In the genomic region with DNA sequence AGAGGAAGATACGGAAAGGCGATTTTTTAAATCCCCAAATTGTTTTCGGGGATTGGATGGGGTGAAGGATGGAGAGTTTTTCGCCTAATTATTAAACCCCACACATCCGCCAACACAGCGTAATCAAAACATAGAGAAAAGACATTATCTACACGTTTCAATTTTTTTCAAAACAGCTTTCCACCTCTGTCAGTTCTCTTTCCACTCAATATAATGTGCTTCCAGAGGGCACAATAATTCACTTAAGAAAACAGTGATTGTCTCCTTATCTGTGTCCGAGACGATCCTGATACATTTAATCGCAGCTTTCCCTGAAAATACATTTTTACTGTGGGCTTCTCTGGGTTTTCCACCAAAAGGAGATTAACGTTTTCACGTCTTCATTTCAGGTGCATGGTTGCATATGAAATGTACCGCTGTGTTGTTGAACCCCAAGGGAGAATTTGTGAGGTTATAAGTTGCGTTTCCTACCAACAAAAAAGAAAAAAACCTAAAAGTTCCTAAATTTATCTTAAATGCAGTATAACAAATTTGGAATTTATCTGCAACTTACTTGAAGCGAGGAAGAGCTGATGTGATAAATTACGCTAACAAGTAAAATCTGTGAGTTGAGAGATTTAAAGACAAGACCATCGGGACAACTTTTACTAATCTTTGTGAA, we compare ENCODE assay signal across 8 cellular contexts. TPM values are rescaled to one million over a fixed set of nuclear protein-coding genes. Genes with fewer than 3 reads are reported as not detected.
DNase-seq lines count a peak whose midpoint lies in the region; ATAC-seq and TF ChIP-seq lines count a peak whose summit lies in the region.

No MANE protein-coding gene starts in this region.

- H3K27ac ChIP-seq in smooth muscle cell (ENCODE audit: low read depth) = no peak overlapping the region

- ATAC-seq in HG03442 (IDR thresholded peaks at IDR 0.05; ENCODE audit: unreplicated experiment) (no peak), GM21825 (IDR thresholded peaks at IDR 0.05; ENCODE audit: unreplicated experiment) (no peak)

- H3K27ac Mint-ChIP-seq in activated T-helper 1 cell treated with anti-CD3 and anti-CD28 coated beads, Interleukin-12 subunit alpha, Interleukin-12 subunit beta, Interleukin-2, Interleukin-4 antibody, amounts not matched to agents 30 ng/mL and 10 ng/mL and 1 ng/mL, durations not matched to agents 14 hours and 24 hours and 36 hours = peak overlapping the region; percentile 97

- WGBS in smooth muscle cell (ENCODE audit: low lambda C conversion rate) = 60% methylated on average over 17 of the region's 17 CpGs

- H3K4me1 Mint-ChIP-seq in activated T-helper 1 cell treated with anti-CD3 and anti-CD28 coated beads, Interleukin-12 subunit alpha, Interleukin-12 subunit beta, Interleukin-2, Interleukin-4 antibody, amounts not matched to agents 30 ng/mL and 10 ng/mL and 1 ng/mL, durations not matched to agents 14 hours and 24 hours and 36 hours (ENCODE audit: low read depth) = peaks cover 36% of the 10 kb centered on the region

- peak overlapping the region; percentile 32 for H3K9ac ChIP-seq in smooth muscle cell (ENCODE audit: low read depth)

- peak overlapping the region; percentile 71 for H3K4me3 ChIP-seq in HFF-Myc (replicated peaks; ENCODE audit: low read depth, low read length)
- peak overlapping the region; percentile 89 for H3K4me3 ChIP-seq in iPS-11a (ENCODE audit: low read depth, low read length)
- H3K4me3 ChIP-seq in smooth muscle cell = peak overlapping the region; percentile 77

- peaks cover 12% of the 10 kb centered on the region for H3K36me3 Mint-ChIP-seq in activated T-helper 1 cell treated with anti-CD3 and anti-CD28 coated beads, Interleukin-12 subunit alpha, Interleukin-12 subunit beta, Interleukin-2, Interleukin-4 antibody, amounts not matched to agents 30 ng/mL and 10 ng/mL and 1 ng/mL, durations not matched to agents 14 hours and 24 hours and 36 hours (ENCODE audit: low read depth)

- intact Hi-C loops in activated T-helper 1 cell treated with anti-CD3 and anti-CD28 coated beads, Interleukin-12 subunit alpha, Interleukin-12 subunit beta, Interleukin-2, Interleukin-4 antibody, amounts not matched to agents 30 ng/mL and 10 ng/mL and 1 ng/mL, durations not matched to agents 14 hours and 24 hours and 36 hours (cut with micrococcal nuclease) = loop anchor here (1.0 to 10.0 kb wide), 6 partner anchors 49 to 1667 kb away; partner anchors contain the start of genes CLN5, RBM26 and SLAIN1

- H3K9me3 ChIP-seq in smooth muscle cell (replicated peaks; ENCODE audit: low read depth) = no peaks in the 10 kb centered on the region

- no peaks in the 10 kb centered on the region for H3K36me3 ChIP-seq in smooth muscle cell (ENCODE audit: low read depth)

- H3K4me2 ChIP-seq in smooth muscle cell = peak overlapping the region; percentile 97

- peaks cover 39% of the 10 kb centered on the region for H3K79me2 ChIP-seq in smooth muscle cell (ENCODE audit: low read depth)

- no peak for TF ChIP-seq CTCF in HFF-Myc (IDR thresholded peaks at IDR 0.05; ENCODE audit: low read depth, low read length, missing control alignments)
- TF ChIP-seq CTCF in smooth muscle cell (IDR thresholded peaks at IDR 0.05; ENCODE audit: borderline replicate concordance, insufficient read depth, poor library complexity, severe bottlenecking) = no peak

- peaks cover 10% of the 10 kb centered on the region for H3K4me1 ChIP-seq in smooth muscle cell (ENCODE audit: low read depth)

- H3F3A ChIP-seq in smooth muscle cell (ENCODE audit: low read depth) = no peaks in the 10 kb centered on the region

- H3K4me3 Mint-ChIP-seq in activated T-helper 1 cell treated with anti-CD3 and anti-CD28 coated beads, Interleukin-12 subunit alpha, Interleukin-12 subunit beta, Interleukin-2, Interleukin-4 antibody, amounts not matched to agents 30 ng/mL and 10 ng/mL and 1 ng/mL, durations not matched to agents 14 hours and 24 hours and 36 hours = peak overlapping the region; percentile 96

- H4K20me1 ChIP-seq in smooth muscle cell (ENCODE audit: low read depth) = peaks cover 31% of the 10 kb centered on the region

- no peaks in the 10 kb centered on the region for H3K27me3 Mint-ChIP-seq in activated T-helper 1 cell treated with anti-CD3 and anti-CD28 coated beads, Interleukin-12 subunit alpha, Interleukin-12 subunit beta, Interleukin-2, Interleukin-4 antibody, amounts not matched to agents 30 ng/mL and 10 ng/mL and 1 ng/mL, durations not matched to agents 14 hours and 24 hours and 36 hours (ENCODE audit: insufficient read depth)

- no peaks in the 10 kb centered on the region for H3K27me3 ChIP-seq in smooth muscle cell (ENCODE audit: low read depth)

- H2AFZ ChIP-seq in smooth muscle cell (ENCODE audit: low read depth) = peak overlapping the region; percentile 96

- DNase-seq in HFF-Myc (ENCODE audit: extremely low read depth, low read depth) (no peak), smooth muscle cell (lab: John Stamatoyannopoulos, UW; ENCODE audit: unreplicated experiment) (no peak), NCI-H1694 (lab: John Stamatoyannopoulos, UW) (no peak), NCI-H2196 (lab: John Stamatoyannopoulos, UW; ENCODE audit: unreplicated experiment) (no peak)
- no peak for DNase-seq in activated T-helper 1 cell treated with anti-CD3 and anti-CD28 coated beads, Interleukin-12 subunit alpha, Interleukin-12 subunit beta, Interleukin-2, Interleukin-4 antibody, amounts not matched to agents 30 ng/mL and 10 ng/mL and 1 ng/mL, durations not matched to agents 14 hours and 24 hours and 36 hours (ENCODE audit: low spot score)

- H3K9me3 Mint-ChIP-seq in activated T-helper 1 cell treated with anti-CD3 and anti-CD28 coated beads, Interleukin-12 subunit alpha, Interleukin-12 subunit beta, Interleukin-2, Interleukin-4 antibody, amounts not matched to agents 30 ng/mL and 10 ng/mL and 1 ng/mL, durations not matched to agents 14 hours and 24 hours and 36 hours = no peaks in the 10 kb centered on the region

RNA-seq across cellular contexts. Expression of gene OBI1, which starts 0.6 kb away (rescaled TPM):
- total RNA-seq in activated T-helper 1 cell treated with anti-CD3 and anti-CD28 coated beads, Interleukin-12 subunit alpha, Interleukin-12 subunit beta, Interleukin-2, Interleukin-4 antibody, amounts not matched to agents 30 ng/mL and 10 ng/mL and 1 ng/mL, durations not matched to agents 14 hours and 24 hours and 36 hours = 20.0 and 21.1 TPM in 2 replicates
- 15.2 and 16.1 TPM in 2 replicates for total RNA-seq in smooth muscle cell
- polyA plus RNA-seq in smooth muscle cell = 7.0 and 8.2 TPM in 2 replicates

RNA-seq across cellular contexts. Expression of gene POU4F1, which starts 56.2 kb away (rescaled TPM):
- 0.23 and 0.29 TPM in 2 replicates for total RNA-seq in activated T-helper 1 cell treated with anti-CD3 and anti-CD28 coated beads, Interleukin-12 subunit alpha, Interleukin-12 subunit beta, Interleukin-2, Interleukin-4 antibody, amounts not matched to agents 30 ng/mL and 10 ng/mL and 1 ng/mL, durations not matched to agents 14 hours and 24 hours and 36 hours
- not detected in 2 replicates for total RNA-seq in smooth muscle cell
- not detected in 2 replicates for polyA plus RNA-seq in smooth muscle cell
